ENCODE assay signal across 29 cellular contexts in genomic region chr17:6768447-6768846, GRCh38. TPM values are rescaled to one million over a fixed set of nuclear protein-coding genes. Genes with fewer than 3 reads are reported as not detected.
"Had no signal": no experiment of that assay in that cellular context is flagged by ENCODE, and none has a peak within 500 bp of the region (broad histone marks: within the 10 kb centered on the region; RNA-seq: fewer than 3 reads in every experiment).

No MANE protein-coding gene starts in this region.

- ATAC-seq: effector memory CD8-positive, alpha-beta T cell; esophagus mucosa; gastrocnemius medialis; heart right ventricle; left cardiac atrium; left lung; left ventricle myocardium superior; lower lobe of right lung had no signal

- H3K27ac Mint-ChIP-seq: dendritic cell treated with granulocyte-macrophage colony-stimulating factor and Interleukin-4, amounts not matched to agents 40 ng/mL and 50 ng/mL, for 4 days; effector memory CD8-positive, alpha-beta T cell had no signal

- H3K4me3 Mint-ChIP-seq: dendritic cell treated with granulocyte-macrophage colony-stimulating factor and Interleukin-4, amounts not matched to agents 40 ng/mL and 50 ng/mL, for 4 days; effector memory CD8-positive, alpha-beta T cell had no signal

- H3K27ac ChIP-seq: colonic mucosa, epithelial cell of prostate, esophagus squamous epithelium, gastrocnemius medialis, heart right ventricle, left lung, lower lobe of right lung had no signal

- H3K4me3 ChIP-seq: colonic mucosa, esophagus squamous epithelium, heart right ventricle, left lung, lower lobe of right lung had no signal

- DNase-seq: colonic mucosa; cortex of kidney; effector CD8-positive, alpha-beta T cell; effector memory CD8-positive, alpha-beta T cell; erythroblast; esophagus squamous epithelium; foreskin fibroblast; foreskin melanocyte; gastrocnemius medialis; glutamatergic neuron; head of caudate nucleus; heart right ventricle; hippocampal formation; left cardiac atrium; left lung; left ventricle myocardium superior; lower lobe of right lung; mesenchymal stem cell; midbrain had no signal

- H3K27me3 Mint-ChIP-seq: effector memory CD8-positive, alpha-beta T cell had no signal

- H3K27me3 ChIP-seq: colonic mucosa, esophagus squamous epithelium, gastrocnemius medialis, heart right ventricle, left lung had no signal

- H3K4me1 ChIP-seq: colonic mucosa, esophagus squamous epithelium, gastrocnemius medialis, heart right ventricle, left lung, lower lobe of right lung had no signal

- FAIRE-seq: islet of Langerhans, keratinocyte had no signal

- H3K9me3 ChIP-seq: colonic mucosa had no signal

RNA-seq across cellular contexts. Expression of gene FBXO39, which starts 7.6 kb away (rescaled TPM):
- total RNA-seq: chondrocyte, colonic mucosa, gastrocnemius medialis, kidney epithelial cell, left ventricle myocardium superior, lower lobe of right lung had no signal

RNA-seq across cellular contexts. Expression of gene SLC13A5, which starts 55.3 kb away (rescaled TPM):
- total RNA-seq: glomerular endothelial cell, left ventricle myocardium superior, lower leg skin, lower lobe of right lung, mononuclear cell had no signal
